Comparison of ENCODE assay signal across 16 cellular contexts in genomic region chr6:142761756-142762155, GRCh38.
DNase-seq lines count a peak whose midpoint lies in the region; ATAC-seq and TF ChIP-seq lines count a peak whose summit lies in the region.
"Had no signal": no experiment of that assay in that cellular context is flagged by ENCODE, and none has a peak within 500 bp of the region (broad histone marks: within the 10 kb centered on the region; RNA-seq: fewer than 3 reads in every experiment).

No MANE protein-coding gene starts in this region.

- no peaks in the 10 kb centered on the region for H3K9me3 Mint-ChIP-seq in activated T-cell treated with anti-CD3 and anti-CD28 coated beads, Interleukin-2, amount 50 U/mL, for 24 hours
- H3K9me3 Mint-ChIP-seq in HFFc6: no peaks in the 10 kb centered on the region
- H3K9me3 Mint-ChIP-seq in stimulated activated memory B cell treated with anti-CD40 and anti-IgM and Interleukin-4, amounts not matched to agents 10 μg/mL and 1 μg/mL and 100 μg/mL, for 72 hours: no peaks in the 10 kb centered on the region
- H3K9me3 Mint-ChIP-seq in activated T-helper 2 cell treated with anti-CD3 and anti-CD28 coated beads, Interferon-gamma antibody, Interleukin-2, Interleukin-4, amounts not matched to agents 10 μg/mL and 5 μg/mL and 100 μg/mL, durations not matched to agents 14 hours and 24 hours and 36 hours: no peaks in the 10 kb centered on the region
- H3K9me3 Mint-ChIP-seq: neural progenitor cell had no signal

- H3K4me1 ChIP-seq in lower lobe of right lung: no peaks in the 10 kb centered on the region
- H3K4me1 ChIP-seq: neural progenitor cell, upper lobe of right lung had no signal

- ATAC-seq in HG03558 (IDR thresholded peaks at IDR 0.05; ENCODE audit: extremely low read depth, unreplicated experiment) (peak; percentile 55), lower lobe of right lung (no peak)
- ATAC-seq in stimulated activated memory B cell treated with anti-CD40 and anti-IgM and Interleukin-4, amounts not matched to agents 10 μg/mL and 1 μg/mL and 100 μg/mL, for 72 hours: peak; percentile 77
- ATAC-seq: Panc1, upper lobe of right lung had no signal

- H3K27ac ChIP-seq in lower lobe of right lung: no peak overlapping the region
- H3K27ac ChIP-seq: neural progenitor cell, upper lobe of right lung had no signal

- H3K36me3 ChIP-seq in lower lobe of right lung: peaks cover 38% of the 10 kb centered on the region
- H3K36me3 ChIP-seq: neural progenitor cell had no signal

- DNase-seq in activated T-cell treated with anti-CD3 and anti-CD28 coated beads, Interleukin-2, amount 50 U/mL, for 24 hours: no peak
- DNase-seq in activated T-cell treated with anti-CD3 and anti-CD28 coated beads, Interleukin-2, amount 50 U/mL, for 48 hours: no peak
- DNase-seq in HFFc6: no peak
- DNase-seq in lower lobe of right lung: no peak
- DNase-seq in DMS 273 treated with DMSO at 0.1 percent for 48 hours (lab: John Stamatoyannopoulos, UW): no peak
- DNase-seq in activated T-helper 2 cell treated with anti-CD3 and anti-CD28 coated beads, Interferon-gamma antibody, Interleukin-2, Interleukin-4, amounts not matched to agents 10 μg/mL and 5 μg/mL and 100 μg/mL, durations not matched to agents 14 hours and 24 hours and 36 hours (ENCODE audit: low spot score): no peak
- DNase-seq: aorta; effector memory CD4-positive, alpha-beta T cell; GOT3; NCI-H2227 treated with DMSO at 0.1 percent for 48 hours; T-helper 2 cell; upper lobe of right lung had no signal

- H3K36me3 Mint-ChIP-seq in activated T-cell treated with anti-CD3 and anti-CD28 coated beads, Interleukin-2, amount 50 U/mL, for 24 hours (ENCODE audit: low read depth): peaks cover 93% of the 10 kb centered on the region
- H3K36me3 Mint-ChIP-seq in HFFc6 (ENCODE audit: low read depth): peaks cover 42% of the 10 kb centered on the region
- H3K36me3 Mint-ChIP-seq in stimulated activated memory B cell treated with anti-CD40 and anti-IgM and Interleukin-4, amounts not matched to agents 10 μg/mL and 1 μg/mL and 100 μg/mL, for 72 hours: peaks cover 55% of the 10 kb centered on the region
- peaks cover 70% of the 10 kb centered on the region for H3K36me3 Mint-ChIP-seq in activated T-helper 2 cell treated with anti-CD3 and anti-CD28 coated beads, Interferon-gamma antibody, Interleukin-2, Interleukin-4, amounts not matched to agents 10 μg/mL and 5 μg/mL and 100 μg/mL, durations not matched to agents 14 hours and 24 hours and 36 hours (ENCODE audit: low read depth)

- H3K9me3 ChIP-seq in lower lobe of right lung: no peaks in the 10 kb centered on the region
- H3K9me3 ChIP-seq: upper lobe of right lung had no signal

- H3K27me3 ChIP-seq in lower lobe of right lung (ENCODE audit: low read depth): no peaks in the 10 kb centered on the region
- H3K27me3 ChIP-seq: neural progenitor cell, upper lobe of right lung had no signal

- no peak overlapping the region for H3K4me3 ChIP-seq in lower lobe of right lung
- H3K4me3 ChIP-seq: neural progenitor cell, upper lobe of right lung had no signal

- H3K27me3 Mint-ChIP-seq in activated T-cell treated with anti-CD3 and anti-CD28 coated beads, Interleukin-2, amount 50 U/mL, for 24 hours: no peaks in the 10 kb centered on the region
- no peaks in the 10 kb centered on the region for H3K27me3 Mint-ChIP-seq in HFFc6 (ENCODE audit: insufficient read depth)
- H3K27me3 Mint-ChIP-seq in stimulated activated memory B cell treated with anti-CD40 and anti-IgM and Interleukin-4, amounts not matched to agents 10 μg/mL and 1 μg/mL and 100 μg/mL, for 72 hours: no peaks in the 10 kb centered on the region
- H3K27me3 Mint-ChIP-seq in activated T-helper 2 cell treated with anti-CD3 and anti-CD28 coated beads, Interferon-gamma antibody, Interleukin-2, Interleukin-4, amounts not matched to agents 10 μg/mL and 5 μg/mL and 100 μg/mL, durations not matched to agents 14 hours and 24 hours and 36 hours (ENCODE audit: low read depth): no peaks in the 10 kb centered on the region

- intact Hi-C loops in lower lobe of right lung (cut with DNase I): no loop called here
- intact Hi-C loops in activated T-helper 2 cell treated with anti-CD3 and anti-CD28 coated beads, Interferon-gamma antibody, Interleukin-2, Interleukin-4, amounts not matched to agents 10 μg/mL and 5 μg/mL and 100 μg/mL, durations not matched to agents 14 hours and 24 hours and 36 hours (cut with micrococcal nuclease): no loop called here

- TF ChIP-seq CTCF in HFFc6 (IDR thresholded peaks at IDR 0.05) (no peak), lower lobe of right lung (IDR thresholded peaks at IDR 0.05) (no peak)

- peak overlapping the region; percentile 62 for H3K27ac Mint-ChIP-seq in activated T-cell treated with anti-CD3 and anti-CD28 coated beads, Interleukin-2, amount 50 U/mL, for 24 hours
- peak overlapping the region; percentile 73 for H3K27ac Mint-ChIP-seq in HFFc6
- H3K27ac Mint-ChIP-seq in stimulated activated memory B cell treated with anti-CD40 and anti-IgM and Interleukin-4, amounts not matched to agents 10 μg/mL and 1 μg/mL and 100 μg/mL, for 72 hours: peak overlapping the region; percentile 55
- H3K27ac Mint-ChIP-seq in activated T-helper 2 cell treated with anti-CD3 and anti-CD28 coated beads, Interferon-gamma antibody, Interleukin-2, Interleukin-4, amounts not matched to agents 10 μg/mL and 5 μg/mL and 100 μg/mL, durations not matched to agents 14 hours and 24 hours and 36 hours: no peak overlapping the region
- H3K27ac Mint-ChIP-seq: neural progenitor cell had no signal

- H3K4me1 Mint-ChIP-seq in activated T-cell treated with anti-CD3 and anti-CD28 coated beads, Interleukin-2, amount 50 U/mL, for 24 hours (ENCODE audit: low read depth): peaks cover 47% of the 10 kb centered on the region
- H3K4me1 Mint-ChIP-seq in HFFc6 (ENCODE audit: low read depth): peaks cover 81% of the 10 kb centered on the region
- peaks cover 18% of the 10 kb centered on the region for H3K4me1 Mint-ChIP-seq in stimulated activated memory B cell treated with anti-CD40 and anti-IgM and Interleukin-4, amounts not matched to agents 10 μg/mL and 1 μg/mL and 100 μg/mL, for 72 hours
- H3K4me1 Mint-ChIP-seq in activated T-helper 2 cell treated with anti-CD3 and anti-CD28 coated beads, Interferon-gamma antibody, Interleukin-2, Interleukin-4, amounts not matched to agents 10 μg/mL and 5 μg/mL and 100 μg/mL, durations not matched to agents 14 hours and 24 hours and 36 hours (ENCODE audit: low read depth): peaks cover 14% of the 10 kb centered on the region

- H3K4me3 Mint-ChIP-seq in activated T-cell treated with anti-CD3 and anti-CD28 coated beads, Interleukin-2, amount 50 U/mL, for 24 hours: no peak overlapping the region
- no peak overlapping the region; the same call in 1 of the 2 replicates for H3K4me3 Mint-ChIP-seq in HFFc6
- no peak overlapping the region for H3K4me3 Mint-ChIP-seq in stimulated activated memory B cell treated with anti-CD40 and anti-IgM and Interleukin-4, amounts not matched to agents 10 μg/mL and 1 μg/mL and 100 μg/mL, for 72 hours
- no peak overlapping the region for H3K4me3 Mint-ChIP-seq in activated T-helper 2 cell treated with anti-CD3 and anti-CD28 coated beads, Interferon-gamma antibody, Interleukin-2, Interleukin-4, amounts not matched to agents 10 μg/mL and 5 μg/mL and 100 μg/mL, durations not matched to agents 14 hours and 24 hours and 36 hours (ENCODE audit: low read depth)
- H3K4me3 Mint-ChIP-seq: neural progenitor cell had no signal

Comparison
In these comparisons a context has a peak if more than half of its experiments do, and no peak if none do; other contexts are left out.
1. ATAC-seq: peak in HG03558 (single experiment) and stimulated activated memory B cell treated with anti-CD40 and anti-IgM and Interleukin-4, amounts not matched to agents 10 μg/mL and 1 μg/mL and 100 μg/mL, for 72 hours (single experiment); none in lower lobe of right lung (0 of 2).